In genomic region chr4:112857461-112857860, GRCh38 we compare ENCODE assay signal across 11 cellular contexts.
DNase-seq lines count a peak whose midpoint lies in the region; ATAC-seq lines count a peak whose summit lies in the region.
"Had no signal": no experiment of that assay in that cellular context is flagged by ENCODE, and none has a peak within 500 bp of the region (broad histone marks: within the 10 kb centered on the region; RNA-seq: fewer than 3 reads in every experiment).

No MANE protein-coding gene starts in this region.

- ATAC-seq in activated CD4-positive, alpha-beta T cell treated with anti-CD3 and anti-CD28 coated beads for 36 hours, result peak; percentile 51
- peak; percentile 41 for ATAC-seq in aorta (ENCODE audit: low FRiP score)
- ATAC-seq in stimulated activated naive CD8-positive, alpha-beta T cell treated with anti-CD3 and anti-CD28 coated beads, Interleukin-15, Interleukin-2, amounts not matched to agents 100 U/mL and 50 U/mL, for 24 hours, result no peak

- H3K4me3 Mint-ChIP-seq in activated CD4-positive, alpha-beta T cell treated with anti-CD3 and anti-CD28 coated beads for 36 hours, result no peak overlapping the region
- H3K4me3 Mint-ChIP-seq: dendritic cell treated with granulocyte-macrophage colony-stimulating factor and Interleukin-4, amounts not matched to agents 40 ng/mL and 50 ng/mL, for 4 days; memory B cell had no signal

- no peaks in the 10 kb centered on the region for H3K4me1 Mint-ChIP-seq in activated CD4-positive, alpha-beta T cell treated with anti-CD3 and anti-CD28 coated beads for 36 hours

- DNase-seq in activated CD4-positive, alpha-beta T cell treated with anti-CD3 and anti-CD28 coated beads for 36 hours, result no peak
- DNase-seq in activated CD4-positive, alpha-beta T cell treated with anti-CD3 and anti-CD28 coated beads for 1 hour, result no peak
- DNase-seq in astrocyte of the hippocampus (ENCODE audit: low read depth, low spot score) (peak; percentile 87), inferior parietal cortex (ENCODE audit: extremely low spot score) (peak; percentile 59), aorta (no peak), midbrain (lab: John Stamatoyannopoulos, UW) (no peak), Ammon's horn (ENCODE audit: low spot score) (no peak)
- no peak for DNase-seq in stimulated activated naive CD8-positive, alpha-beta T cell treated with anti-CD3 and anti-CD28 coated beads, Interleukin-15, Interleukin-2, amounts not matched to agents 100 U/mL and 50 U/mL, for 24 hours
- DNase-seq: stimulated activated CD4-positive, alpha-beta T cell treated with anti-CD3 and anti-CD28 coated beads, Interleukin-4, amount 100 ng/mL, for 24 hours had no signal

- 26 to 51% methylated on average over 1 of the region's 1 CpG for WGBS in aorta, 2 donors

- H3K9me3 Mint-ChIP-seq in activated CD4-positive, alpha-beta T cell treated with anti-CD3 and anti-CD28 coated beads for 36 hours (ENCODE audit: low read depth), result no peaks in the 10 kb centered on the region
- H3K9me3 Mint-ChIP-seq: dendritic cell treated with granulocyte-macrophage colony-stimulating factor and Interleukin-4, amounts not matched to agents 40 ng/mL and 50 ng/mL, for 4 days; memory B cell had no signal

- no peaks in the 10 kb centered on the region for H3K9me3 ChIP-seq in aorta (ENCODE audit: control insufficient read depth, low read length)

- H3K27ac ChIP-seq in aorta (ENCODE audit: low read depth in 1 of 2, low read length in 2 of 2), result no peak overlapping the region

- H3K36me3 Mint-ChIP-seq in activated CD4-positive, alpha-beta T cell treated with anti-CD3 and anti-CD28 coated beads for 36 hours (ENCODE audit: low read depth), result no peaks in the 10 kb centered on the region
- H3K36me3 Mint-ChIP-seq: memory B cell had no signal

- no peak overlapping the region for H3K4me3 ChIP-seq in aorta (ENCODE audit: low read length in 2 of 2)

- no peak overlapping the region for H3K27ac Mint-ChIP-seq in activated CD4-positive, alpha-beta T cell treated with anti-CD3 and anti-CD28 coated beads for 36 hours
- H3K27ac Mint-ChIP-seq: dendritic cell treated with granulocyte-macrophage colony-stimulating factor and Interleukin-4, amounts not matched to agents 40 ng/mL and 50 ng/mL, for 4 days; memory B cell had no signal

- POLR2A ChIA-PET in activated CD4-positive, alpha-beta T cell treated with anti-CD3 and anti-CD28 coated beads for 36 hours (lab: Charles Lee), result no interaction called here

- no peaks in the 10 kb centered on the region for H3K36me3 ChIP-seq in aorta (ENCODE audit: control insufficient read depth in 1 of 2, insufficient read depth in 2 of 2, low read length in 1 of 2)

- H3K27me3 Mint-ChIP-seq in activated CD4-positive, alpha-beta T cell treated with anti-CD3 and anti-CD28 coated beads for 36 hours, result peaks cover 11% of the 10 kb centered on the region
- H3K27me3 Mint-ChIP-seq: dendritic cell treated with granulocyte-macrophage colony-stimulating factor and Interleukin-4, amounts not matched to agents 40 ng/mL and 50 ng/mL, for 4 days had no signal

- intact Hi-C loops in activated CD4-positive, alpha-beta T cell treated with anti-CD3 and anti-CD28 coated beads for 36 hours (cut with DNase I, micrococcal nuclease), result no loop called here
- intact Hi-C loops in aorta (cut with DNase I), result no loop called here

- CTCF ChIA-PET in activated CD4-positive, alpha-beta T cell treated with anti-CD3 and anti-CD28 coated beads for 36 hours (lab: Charles Lee), result no interaction called here

- H3K4me1 ChIP-seq in aorta (ENCODE audit: control insufficient read depth in 1 of 2, insufficient read depth in 2 of 2, low read length in 2 of 2), result no peaks in the 10 kb centered on the region

- no peaks in the 10 kb centered on the region for H3K27me3 ChIP-seq in aorta (ENCODE audit: control insufficient read depth in 1 of 2, insufficient read depth in 2 of 2, low read length in 1 of 2)

Comparison
In these comparisons a context has a peak if more than half of its experiments do, and no peak if none do; other contexts are left out.
1. DNase-seq: peak in astrocyte of the hippocampus (single experiment) and inferior parietal cortex (single experiment); none in activated CD4-positive, alpha-beta T cell treated with anti-CD3 and anti-CD28 coated beads for 36 hours (single experiment), activated CD4-positive, alpha-beta T cell treated with anti-CD3 and anti-CD28 coated beads for 1 hour (single experiment), aorta (0 of 2), stimulated activated naive CD8-positive, alpha-beta T cell treated with anti-CD3 and anti-CD28 coated beads, Interleukin-15, Interleukin-2, amounts not matched to agents 100 U/mL and 50 U/mL, for 24 hours (single experiment), midbrain (single experiment) and Ammon's horn (single experiment).